10 cellular contexts compared by ENCODE assay signal in the genomic region with DNA sequence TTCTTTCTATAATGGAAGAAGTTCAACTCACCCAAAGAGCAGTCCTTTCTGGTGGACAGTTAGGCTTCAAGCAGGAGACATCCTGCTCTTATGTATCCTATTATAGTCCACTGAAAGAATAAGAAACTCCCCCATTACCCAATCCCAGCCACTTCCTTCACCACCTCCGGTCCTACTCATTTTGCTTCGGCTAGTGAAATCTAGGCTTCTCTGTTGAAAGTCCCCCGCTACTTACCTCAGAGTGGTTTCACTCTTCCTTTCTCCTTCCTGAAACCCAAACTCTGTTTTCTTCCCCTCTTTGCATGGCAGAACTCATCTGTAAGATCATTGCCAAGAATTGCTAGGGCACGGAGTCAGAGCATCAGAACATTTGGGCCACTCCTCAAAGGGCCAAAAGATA. TPM values are rescaled to one million over a fixed set of nuclear protein-coding genes. Genes with fewer than 3 reads are reported as not detected.
DNase-seq lines count a peak whose midpoint lies in the region; ATAC-seq and TF ChIP-seq lines count a peak whose summit lies in the region.
"Had no signal": no experiment of that assay in that cellular context is flagged by ENCODE, and none has a peak within 500 bp of the region (broad histone marks: within the 10 kb centered on the region; RNA-seq: fewer than 3 reads in every experiment).

A gene (minus strand): TSS at position 74 of the 400 bp plus-strand sequence. CDS start 635 bp downstream, outside the sequence.

- H3K27ac Mint-ChIP-seq in activated T-helper 1 cell treated with anti-CD3 and anti-CD28 coated beads, Interleukin-12 subunit alpha, Interleukin-12 subunit beta, Interleukin-2, Interleukin-4 antibody, amounts not matched to agents 30 ng/mL and 10 ng/mL and 1 ng/mL, durations not matched to agents 14 hours and 24 hours and 36 hours: peak within 1 kb of the TSS; percentile 30

- no peaks in the 10 kb centered on the region for H3K36me3 Mint-ChIP-seq in activated T-helper 1 cell treated with anti-CD3 and anti-CD28 coated beads, Interleukin-12 subunit alpha, Interleukin-12 subunit beta, Interleukin-2, Interleukin-4 antibody, amounts not matched to agents 30 ng/mL and 10 ng/mL and 1 ng/mL, durations not matched to agents 14 hours and 24 hours and 36 hours (ENCODE audit: low read depth)

- in situ Hi-C loops in mammary epithelial cell (cut with MboI; ENCODE audit: low sequenced_read_pairs in 2 of 2): loop anchor here (5.0 to 25.0 kb wide), 3 partner anchors 67 to 352 kb away; a partner anchor contains a TSS
- in situ Hi-C loops in IMR-90 (cut with MboI; ENCODE audit: low sequenced_read_pairs): loop anchor here (5.0 kb wide), 2 partner anchors 72 to 142 kb away; no protein-coding TSS in a partner anchor

- no peak within 1 kb of the TSS for H2BK5ac ChIP-seq in IMR-90 (ENCODE audit: low read depth, low read length, poor library complexity, severe bottlenecking)

- peaks cover 51% of the 10 kb centered on the region for H3K4me1 Mint-ChIP-seq in activated T-helper 1 cell treated with anti-CD3 and anti-CD28 coated beads, Interleukin-12 subunit alpha, Interleukin-12 subunit beta, Interleukin-2, Interleukin-4 antibody, amounts not matched to agents 30 ng/mL and 10 ng/mL and 1 ng/mL, durations not matched to agents 14 hours and 24 hours and 36 hours (ENCODE audit: low read depth)

- H3K4me1 ChIP-seq in mammary epithelial cell (ENCODE audit: insufficient read depth, low read length): peaks cover 24% of the 10 kb centered on the region
- H3K4me1 ChIP-seq in breast epithelium: no peaks in the 10 kb centered on the region
- H3K4me1 ChIP-seq in IMR-90 (ENCODE audit: control insufficient read depth, insufficient read depth, low read length): peaks cover 14% of the 10 kb centered on the region
- H3K4me1 ChIP-seq in upper lobe of left lung: peaks cover 18 to 30% (median 20%) of the 10 kb centered on the region in 4 donors
- H3K4me1 ChIP-seq in smooth muscle cell (ENCODE audit: low read depth): peaks cover 16% of the 10 kb centered on the region

- no peak within 1 kb of the TSS for H4K5ac ChIP-seq in IMR-90 (ENCODE audit: low read depth, low read length)

- peak; percentile 18 for DNase-seq in mammary epithelial cell
- no peak for DNase-seq in breast epithelium (ENCODE audit: low spot score in 2 of 2)
- DNase-seq in IMR-90: no peak
- DNase-seq in activated T-helper 1 cell treated with anti-CD3 and anti-CD28 coated beads, Interleukin-12 subunit alpha, Interleukin-12 subunit beta, Interleukin-2, Interleukin-4 antibody, amounts not matched to agents 30 ng/mL and 10 ng/mL and 1 ng/mL, durations not matched to agents 14 hours and 24 hours and 36 hours (ENCODE audit: low spot score): peak; percentile 46
- DNase-seq in upper lobe of left lung: no peak
- DNase-seq in smooth muscle cell (lab: John Stamatoyannopoulos, UW; ENCODE audit: unreplicated experiment): no peak
- DNase-seq in cerebellum (ENCODE audit: low spot score): no peak
- DNase-seq: caudate nucleus, NCI-H524 treated with DMSO at 0.1 percent for 48 hours had no signal

- H3K4me3 ChIP-seq in mammary epithelial cell (replicated peaks in 1 of 3; ENCODE audit: insufficient read depth in 1 of 3, low read depth in 2 of 3, low read length in 3 of 3) (no peak within 1 kb of the TSS), breast epithelium (no peak within 1 kb of the TSS), IMR-90 (ENCODE audit: insufficient read depth, low read depth, low read length) (no peak within 1 kb of the TSS), upper lobe of left lung (peak within 1 kb of the TSS in 1 of 4 donors; percentile 11), smooth muscle cell (no peak within 1 kb of the TSS)

- no peak within 1 kb of the TSS for H3K56ac ChIP-seq in IMR-90 (ENCODE audit: extremely low read depth, insufficient read depth, low read length)

- no peaks in the 10 kb centered on the region for H3K9me3 ChIP-seq in mammary epithelial cell (replicated peaks; ENCODE audit: insufficient read depth, low read length)
- H3K9me3 ChIP-seq in breast epithelium: no peaks in the 10 kb centered on the region
- no peaks in the 10 kb centered on the region for H3K9me3 ChIP-seq in IMR-90 (ENCODE audit: control insufficient read depth, insufficient read depth, low read length)
- no peaks in the 10 kb centered on the region for H3K9me3 ChIP-seq in upper lobe of left lung
- no peaks in the 10 kb centered on the region for H3K9me3 ChIP-seq in smooth muscle cell (replicated peaks; ENCODE audit: low read depth)

- H3K27ac ChIP-seq in mammary epithelial cell (ENCODE audit: insufficient read depth, low read depth, low read length) (no peak within 1 kb of the TSS), breast epithelium (no peak within 1 kb of the TSS), IMR-90 (ENCODE audit: insufficient read depth, low read length) (no peak within 1 kb of the TSS), upper lobe of left lung (peak within 1 kb of the TSS in 3 of 4 donors; percentile 2 to 64 (median 7)), smooth muscle cell (ENCODE audit: low read depth) (no peak within 1 kb of the TSS)

- intact Hi-C loops in mammary epithelial cell (cut with micrococcal nuclease) (loop anchor here (10.0 kb wide), 1 partner anchor 360 kb away; a partner anchor contains a TSS), breast epithelium (cut with DNase I; ENCODE audit: low total_unique reads) (loop anchor here (5.0 to 10.0 kb wide), 3 partner anchors 80 to 1378 kb away; a partner anchor contains a TSS), IMR-90 (cut with micrococcal nuclease) (no loop called here)
- intact Hi-C loops in activated T-helper 1 cell treated with anti-CD3 and anti-CD28 coated beads, Interleukin-12 subunit alpha, Interleukin-12 subunit beta, Interleukin-2, Interleukin-4 antibody, amounts not matched to agents 30 ng/mL and 10 ng/mL and 1 ng/mL, durations not matched to agents 14 hours and 24 hours and 36 hours (cut with micrococcal nuclease): loop anchor here (1.0 kb wide), 2 partner anchors 85 to 144 kb away; no protein-coding TSS in a partner anchor

- no peak within 1 kb of the TSS for H2BK20ac ChIP-seq in IMR-90 (ENCODE audit: low read depth, low read length)

- no peak within 1 kb of the TSS for H3K18ac ChIP-seq in IMR-90 (ENCODE audit: low read depth, low read length)

- dilution Hi-C loops in mammary epithelial cell (cut with HindIII; ENCODE audit: low sequenced_read_pairs) (loop anchor here (5.0 to 25.0 kb wide), 3 partner anchors 72 to 352 kb away; a partner anchor contains a TSS), IMR-90 (cut with HindIII; ENCODE audit: low sequenced_read_pairs, unreplicated experiment) (no loop called here)

- POLR2A ChIA-PET in IMR-90 (lab: Charles Lee; ENCODE audit: unreplicated experiment): no interaction called here

- peaks cover 0 to 8% of the 10 kb centered on the region in 2 experiments; a peak in 1 of 4 replicates for H3K79me1 ChIP-seq in IMR-90 (ENCODE audit: low read depth in 1 of 2, low read length in 2 of 2)

- no peaks in the 10 kb centered on the region for H3K9me3 Mint-ChIP-seq in activated T-helper 1 cell treated with anti-CD3 and anti-CD28 coated beads, Interleukin-12 subunit alpha, Interleukin-12 subunit beta, Interleukin-2, Interleukin-4 antibody, amounts not matched to agents 30 ng/mL and 10 ng/mL and 1 ng/mL, durations not matched to agents 14 hours and 24 hours and 36 hours

- no peak for TF ChIP-seq POLR2A in breast epithelium (IDR thresholded peaks at IDR 0.05)
- no peak for TF ChIP-seq POLR2A in IMR-90 (IDR thresholded peaks at IDR 0.05; ENCODE audit: low read depth, low read length)
- no peak for TF ChIP-seq POLR2A in upper lobe of left lung (IDR thresholded peaks at IDR 0.05)

- TF ChIP-seq CTCF in mammary epithelial cell (conservative IDR thresholded peaks at IDR 0.05 in 1 of 2, IDR thresholded peaks at IDR 0.05 in 1 of 2; ENCODE audit: extremely low read depth in 1 of 2, insufficient read depth in 1 of 2, low read depth in 1 of 2, low read length in 2 of 2): no peak
- TF ChIP-seq CTCF in breast epithelium (IDR thresholded peaks at IDR 0.05): no peak
- TF ChIP-seq CTCF in IMR-90 (conservative IDR thresholded peaks at IDR 0.05; ENCODE audit: low read depth, low read length): no peak
- no peak for TF ChIP-seq CTCF in upper lobe of left lung (IDR thresholded peaks at IDR 0.05)
- TF ChIP-seq CTCF in smooth muscle cell (IDR thresholded peaks at IDR 0.05; ENCODE audit: borderline replicate concordance, insufficient read depth, poor library complexity, severe bottlenecking): no peak

- H3K27me3 Mint-ChIP-seq in activated T-helper 1 cell treated with anti-CD3 and anti-CD28 coated beads, Interleukin-12 subunit alpha, Interleukin-12 subunit beta, Interleukin-2, Interleukin-4 antibody, amounts not matched to agents 30 ng/mL and 10 ng/mL and 1 ng/mL, durations not matched to agents 14 hours and 24 hours and 36 hours (ENCODE audit: insufficient read depth): peaks cover 14% of the 10 kb centered on the region

- peaks cover 5% of the 10 kb centered on the region for H3F3A ChIP-seq in smooth muscle cell (ENCODE audit: low read depth)

- H3K23ac ChIP-seq in IMR-90 (ENCODE audit: low read depth, low read length): no peak within 1 kb of the TSS

- no peaks in the 10 kb centered on the region for H3K27me3 ChIP-seq in mammary epithelial cell (ENCODE audit: insufficient read depth, low read length)
- no peaks in the 10 kb centered on the region for H3K27me3 ChIP-seq in breast epithelium
- no peaks in the 10 kb centered on the region for H3K27me3 ChIP-seq in IMR-90 (ENCODE audit: control insufficient read depth, insufficient read depth, low read length)
- no peaks in the 10 kb centered on the region for H3K27me3 ChIP-seq in upper lobe of left lung
- H3K27me3 ChIP-seq in smooth muscle cell (ENCODE audit: low read depth): no peaks in the 10 kb centered on the region

- H2BK120ac ChIP-seq in IMR-90 (ENCODE audit: low read depth, low read length): no peak within 1 kb of the TSS

- no TSS peak for BruUV-seq in mammary epithelial cell (replicated peaks; lab: Mats Ljungman, UMichigan)
- no TSS peak for BruUV-seq in IMR-90 (replicated peaks; lab: Mats Ljungman, UMichigan)

- H4K91ac ChIP-seq in IMR-90 (ENCODE audit: insufficient read depth, low read depth, low read length): no peak within 1 kb of the TSS

- no peak within 1 kb of the TSS for H3K9ac ChIP-seq in mammary epithelial cell (ENCODE audit: insufficient read depth, low read length)
- no peak within 1 kb of the TSS for H3K9ac ChIP-seq in IMR-90 (ENCODE audit: low read depth, low read length)
- H3K9ac ChIP-seq in smooth muscle cell (ENCODE audit: low read depth): no peak within 1 kb of the TSS

- H3K4ac ChIP-seq in IMR-90 (ENCODE audit: low read depth, low read length): no peak within 1 kb of the TSS

- 0 out of 2 replicates have a peak, but pooled peaks cover 5% of the 10 kb centered on the region for H3K9me1 ChIP-seq in IMR-90 (ENCODE audit: insufficient read depth, low read length)

- no peak within 1 kb of the TSS for H2BK15ac ChIP-seq in IMR-90 (ENCODE audit: low read depth, low read length)

- H3K36me3 ChIP-seq in mammary epithelial cell (ENCODE audit: insufficient read depth, low read length) (no peaks in the 10 kb centered on the region), breast epithelium (no peaks in the 10 kb centered on the region), IMR-90 (ENCODE audit: control insufficient read depth, insufficient read depth, low read length) (no peaks in the 10 kb centered on the region), upper lobe of left lung (no peaks in the 10 kb centered on the region), smooth muscle cell (ENCODE audit: low read depth) (no peaks in the 10 kb centered on the region)

- WGBS in mammary epithelial cell (ENCODE audit: low coverage, missing lambda C conversion rate): 100% methylated on average over 1 of the region's 4 CpGs
- WGBS in IMR-90 (ENCODE audit: extremely low coverage in 2 of 2, insufficient read length in 1 of 2), 2 experiments: 88% methylated on average over 3 of the region's 4 CpGs; no CpG with 5 or more reads in 1 of the 2 experiments
- 63 to 64% methylated on average over 4 of the region's 4 CpGs for WGBS in upper lobe of left lung, 2 donors
- WGBS in smooth muscle cell (ENCODE audit: low lambda C conversion rate): 91% methylated on average over 4 of the region's 4 CpGs

- TF ChIP-seq RAD21 in IMR-90 (IDR thresholded peaks at IDR 0.05; ENCODE audit: low read length): no peak

- no peak within 1 kb of the TSS for H4K8ac ChIP-seq in IMR-90 (ENCODE audit: low read depth in 2 of 2, low read length in 2 of 2)

- peak within 1 kb of the TSS; percentile 21; the same call in 1 of the 2 replicates for H2AK5ac ChIP-seq in IMR-90 (ENCODE audit: low read depth, low read length)

- no peak within 1 kb of the TSS for H2AFZ ChIP-seq in mammary epithelial cell (ENCODE audit: low read depth, low read length)
- no peak within 1 kb of the TSS for H2AFZ ChIP-seq in IMR-90 (replicated peaks; ENCODE audit: low read length, poor library complexity)
- no peak within 1 kb of the TSS for H2AFZ ChIP-seq in smooth muscle cell (ENCODE audit: low read depth)

- H3K79me2 ChIP-seq in mammary epithelial cell (ENCODE audit: insufficient read depth, low read length): no peaks in the 10 kb centered on the region
- no peaks in the 10 kb centered on the region for H3K79me2 ChIP-seq in smooth muscle cell (ENCODE audit: low read depth)

- no peak within 1 kb of the TSS for H3K14ac ChIP-seq in IMR-90 (replicated peaks; ENCODE audit: low read depth, low read length)

- no peak for TF ChIP-seq EP300 in upper lobe of left lung (IDR thresholded peaks at IDR 0.05)

- CTCF ChIA-PET in mammary epithelial cell (lab: Charles Lee; ENCODE audit: low non-redundant PET) (no interaction called here), IMR-90 (lab: Yijun Ruan, JAX) (no interaction called here)

- no peak within 1 kb of the TSS for H2AK9ac ChIP-seq in IMR-90 (replicated peaks; ENCODE audit: low read depth, low read length, poor library complexity)

- peak within 1 kb of the TSS; percentile 39 for H3K4me3 Mint-ChIP-seq in activated T-helper 1 cell treated with anti-CD3 and anti-CD28 coated beads, Interleukin-12 subunit alpha, Interleukin-12 subunit beta, Interleukin-2, Interleukin-4 antibody, amounts not matched to agents 30 ng/mL and 10 ng/mL and 1 ng/mL, durations not matched to agents 14 hours and 24 hours and 36 hours

- no peak within 1 kb of the TSS for H3K4me2 ChIP-seq in mammary epithelial cell (ENCODE audit: insufficient read depth, low read depth, low read length)
- no peak within 1 kb of the TSS for H3K4me2 ChIP-seq in IMR-90 (ENCODE audit: low read depth, low read length)
- H3K4me2 ChIP-seq in smooth muscle cell: no peak within 1 kb of the TSS

- H4K20me1 ChIP-seq in mammary epithelial cell (ENCODE audit: insufficient read depth, low read length): no peaks in the 10 kb centered on the region
- H4K20me1 ChIP-seq in IMR-90 (ENCODE audit: insufficient read depth, low read length): no peaks in the 10 kb centered on the region
- H4K20me1 ChIP-seq in smooth muscle cell (ENCODE audit: low read depth): no peaks in the 10 kb centered on the region

- ATAC-seq in IMR-90 (ENCODE audit: low read depth) (no peak), upper lobe of left lung (ENCODE audit: low FRiP score in 2 of 2) (peak in 1 of 2 donors; percentile 17), GM19397 (IDR thresholded peaks at IDR 0.05; ENCODE audit: unreplicated experiment) (no peak)

RNA-seq across cellular contexts. Expression of the gene that starts here (rescaled TPM):
- under 1 TPM; 0.17 to 0.33 TPM for total RNA-seq in mammary epithelial cell
- polyA plus RNA-seq in mammary epithelial cell: 0.11 TPM
- polyA minus RNA-seq in mammary epithelial cell: not detected
- under 1 TPM in 1 of 3 donors, not detected in 2; 0.44 TPM for total RNA-seq in breast epithelium
- total RNA-seq in IMR-90 (2012; rRNA removed): not detected in 2 replicates
- not detected in 2 replicates for polyA plus RNA-seq in IMR-90 (2012; rRNA removed)
- 0.02 TPM in 1 of 2 replicates, not detected in the other for polyA plus RNA-seq in IMR-90 (2012; cell fraction: cytosol; rRNA removed)
- 0.19 and 0.36 TPM in 2 replicates for polyA plus RNA-seq in IMR-90 (2012; cell fraction: nucleus; rRNA removed; ENCODE audit: low replicate concordance)
- 2.3 and 2.4 TPM in 2 replicates for total RNA-seq in activated T-helper 1 cell treated with anti-CD3 and anti-CD28 coated beads, Interleukin-12 subunit alpha, Interleukin-12 subunit beta, Interleukin-2, Interleukin-4 antibody, amounts not matched to agents 30 ng/mL and 10 ng/mL and 1 ng/mL, durations not matched to agents 14 hours and 24 hours and 36 hours
- total RNA-seq in upper lobe of left lung: 1 to 10 TPM in 3 of 6 donors, under 1 TPM in 1, not detected in 2; 0.39 to 2.1 (median 1.1) TPM
- 0.09 and 0.13 TPM in 2 replicates for total RNA-seq in smooth muscle cell
- polyA plus RNA-seq in smooth muscle cell: 0.46 TPM in 1 of 2 replicates, not detected in the other
- total RNA-seq in cerebellum: 0.36 TPM

Comparison
In these comparisons a context has a peak if more than half of its experiments do, and no peak if none do; other contexts are left out.
1. Peak in DNase-seq in mammary epithelial cell; RNA of the gene not detected or under 1 TPM.
2. H3K27ac ChIP-seq: peak in upper lobe of left lung (3 of 4); none in mammary epithelial cell (single experiment), breast epithelium (0 of 2), IMR-90 (single experiment) and smooth muscle cell (single experiment).